8 cellular contexts compared by ENCODE assay signal in the genomic region with DNA sequence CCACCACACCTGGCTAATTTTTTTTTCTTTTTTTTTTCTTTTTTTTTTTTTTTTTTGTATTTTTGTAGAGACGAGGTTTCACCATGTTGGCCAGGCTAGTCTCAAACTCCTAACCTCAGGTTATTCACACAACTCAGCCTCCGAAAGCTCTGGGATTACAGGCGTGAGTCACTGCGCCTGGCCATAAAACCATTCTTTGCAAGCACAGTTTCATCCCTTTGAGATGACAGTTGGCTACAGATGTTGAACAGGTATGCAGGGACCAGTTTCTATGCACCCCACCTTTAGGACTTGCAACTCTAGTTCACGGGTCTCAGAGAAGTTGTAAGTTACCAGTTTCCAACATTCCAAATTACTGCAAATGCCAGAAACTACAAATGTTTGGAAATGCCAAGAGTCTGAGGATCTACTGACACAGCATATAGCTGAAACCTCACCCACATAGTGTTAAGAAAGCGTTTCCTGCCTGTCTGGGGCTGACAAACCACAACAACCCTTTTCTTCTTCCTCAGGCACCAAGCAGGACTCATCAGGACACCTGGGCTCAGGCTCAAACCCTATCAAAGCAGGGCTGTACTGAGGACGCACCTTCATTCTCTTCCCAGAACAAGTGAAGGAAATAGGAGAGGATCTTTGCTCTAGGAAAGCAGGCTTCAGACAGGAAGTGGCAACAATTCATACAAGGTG. TPM values are rescaled to one million over a fixed set of nuclear protein-coding genes. Genes with fewer than 3 reads are reported as not detected.
A peak's percentile ranks its signal among the peaks of the same experiment; 100 is the strongest.
DNase-seq lines count a peak whose midpoint lies in the region; ATAC-seq and TF ChIP-seq lines count a peak whose summit lies in the region.

No MANE protein-coding gene starts in this region.

- H3K27me3 ChIP-seq in PC-9 (ENCODE audit: insufficient read depth, low read depth): no peaks in the 10 kb centered on the region

- peak overlapping the region in 4 of 8 donors; percentile 0 to 41 (median 12) for H3K4me3 Mint-ChIP-seq in naive B cell

- no peak overlapping the region for H2AFZ ChIP-seq in PC-9

- H3K36me3 Mint-ChIP-seq in naive B cell: no peaks in the 10 kb centered on the region

- intact Hi-C loops in posterior cingulate gyrus (cut with DNase I) (no loop called here), PC-9 (cut with micrococcal nuclease; ENCODE audit: unreplicated experiment) (no loop called here)

- peaks cover 22% of the 10 kb centered on the region for H3K4me1 ChIP-seq in PC-9 (replicated peaks; ENCODE audit: insufficient read depth)

- H3K4me3 ChIP-seq in PC-9: no peak overlapping the region

- no peak overlapping the region for H3K4me2 ChIP-seq in PC-9

- no peak for TF ChIP-seq CTCF in PC-9 (conservative IDR thresholded peaks at IDR 0.05)

- H3K9me3 Mint-ChIP-seq in naive B cell: no peaks in the 10 kb centered on the region

- H4K20me1 ChIP-seq in PC-9 (ENCODE audit: insufficient read depth): no peaks in the 10 kb centered on the region

- peaks cover 42 to 52% (median 46%) of the 10 kb centered on the region in 3 donors for H3K4me1 Mint-ChIP-seq in naive B cell

- DNase-seq in NOMO-1 treated with DMSO at 0.1 percent for 48 hours (lab: John Stamatoyannopoulos, UW; ENCODE audit: unreplicated experiment) (peak; percentile 80), naive B cell (peak; percentile 10), posterior cingulate gyrus (no peak), HK-2 (ENCODE audit: unreplicated experiment) (no peak), PC-9 (no peak)
- DNase-seq in activated naive CD4-positive, alpha-beta T cell treated with Interleukin-2 at 50 U/mL for 16 hours: peak; percentile 52

- no peaks in the 10 kb centered on the region for H3K36me3 ChIP-seq in PC-9 (ENCODE audit: low read depth)

- H3K9me3 ChIP-seq in PC-9 (ENCODE audit: insufficient read depth, low read depth): no peaks in the 10 kb centered on the region

- H3K27ac ChIP-seq in PC-9: no peak overlapping the region

- peak overlapping the region in 3 of 6 donors; percentile 24 to 68 (median 43) for H3K27ac Mint-ChIP-seq in naive B cell

- H3K9me2 ChIP-seq in PC-9 (ENCODE audit: insufficient read depth): no peaks in the 10 kb centered on the region

- no peaks in the 10 kb centered on the region for H3K79me2 ChIP-seq in PC-9 (ENCODE audit: low read depth)

- no peaks in the 10 kb centered on the region for H3K27me3 Mint-ChIP-seq in naive B cell

- peaks cover 19% of the 10 kb centered on the region for H3F3A ChIP-seq in PC-9 (ENCODE audit: insufficient read depth, low read depth)

- BruUV-seq in PC-9 (replicated peaks; lab: Mats Ljungman, UMichigan): no TSS peak

- ATAC-seq in GM18508 (IDR thresholded peaks at IDR 0.05; ENCODE audit: insufficient read depth, unreplicated experiment): peak; percentile 63
- peak; percentile 76 for ATAC-seq in HG02642 (IDR thresholded peaks at IDR 0.05; ENCODE audit: poor library complexity, unreplicated experiment)
- ATAC-seq in naive B cell (ENCODE audit: low read depth in 2 of 2): peak; percentile 52 to 61

- POLR2A ChIA-PET in PC-9 (lab: Charles Lee; ENCODE audit: unreplicated experiment): no interaction called here

- CTCF ChIA-PET in PC-9 (lab: Charles Lee): interaction anchor here (0.6 kb wide), 1 partner anchor 101 kb away, joined by 3 read pairs; no protein-coding TSS in a partner anchor

RNA-seq across cellular contexts. Expression of a gene that starts 22.9 kb away (rescaled TPM):
- 1 to 10 TPM in 5 of 6 donors, under 1 TPM in 1; 0.84 to 4.0 (median 3.0) TPM for polyA plus RNA-seq in naive B cell (ENCODE audit: low read depth in 6 of 6)
- total RNA-seq in PC-9 (2021): 12.8 and 15.0 TPM in 2 replicates

Comparison
In these comparisons a context has a peak if more than half of its experiments do, and no peak if none do; other contexts are left out.
1. DNase-seq: peak in NOMO-1 treated with DMSO at 0.1 percent for 48 hours (single experiment), activated naive CD4-positive, alpha-beta T cell treated with Interleukin-2 at 50 U/mL for 16 hours (single experiment) and naive B cell (single experiment); none in posterior cingulate gyrus (0 of 10), HK-2 (single experiment) and PC-9 (0 of 2).
2. Peak in every context shown above with its lines, with median percentiles within 50 percentile points of each other: ATAC-seq.